28 cellular contexts compared by ENCODE assay signal in genomic region chr5:125228358-125228757, GRCh38.
"Had no signal": no experiment of that assay in that cellular context is flagged by ENCODE, and none has a peak within 500 bp of the region (broad histone marks: within the 10 kb centered on the region; RNA-seq: fewer than 3 reads in every experiment).

No MANE protein-coding gene starts in this region.

- H2AFZ ChIP-seq: neural progenitor cell had no signal

- H3K4me1 ChIP-seq: neural progenitor cell, spleen, testis, transverse colon had no signal

- H3K4me3 ChIP-seq: adrenal gland, body of pancreas, dorsolateral prefrontal cortex, heart left ventricle, neural progenitor cell, spleen, testis, transverse colon had no signal

- ATAC-seq: body of pancreas; heart left ventricle; left colon; naive thymus-derived CD4-positive, alpha-beta T cell; right cardiac atrium; stimulated activated naive CD8-positive, alpha-beta T cell treated with anti-CD3 and anti-CD28 coated beads, Interleukin-15, Interleukin-2, amounts not matched to agents 100 U/mL and 50 U/mL, for 24 hours had no signal

- H3K27ac ChIP-seq: body of pancreas, dorsolateral prefrontal cortex, heart left ventricle, neural progenitor cell, spleen, testis, transverse colon had no signal

- DNase-seq: activated CD4-positive, alpha-beta memory T cell treated with anti-CD3 and anti-CD28 coated beads for 36 hours; activated CD4-positive, alpha-beta T cell treated with anti-CD3 and anti-CD28 coated beads, Interleukin-2, amount 10 ng/mL, durations not matched to agents 24 days and 14 days; activated CD4-positive, CD25-positive, alpha-beta regulatory T cell treated with anti-CD3 and anti-CD28 coated beads, Interleukin-2, amount 50 U/mL, for 72 hours; activated CD8-positive, alpha-beta memory T cell treated with anti-CD3 and anti-CD28 coated beads, Interleukin-2, amount 50 U/mL, for 4 hours; activated effector memory CD4-positive, alpha-beta T cell treated with anti-CD3 and anti-CD28 coated beads, Interleukin-2, amount 50 U/mL, for 16 hours; activated naive CD4-positive, alpha-beta T cell treated with anti-CD3 and anti-CD28 coated beads for 36 hours; activated naive CD8-positive, alpha-beta T cell treated with anti-CD3 and anti-CD28 coated beads for 36 hours; activated T-cell treated with anti-CD3 and anti-CD28 coated beads, Interleukin-2, amount 50 U/mL, for 1 hour; aorta; body of pancreas; dorsolateral prefrontal cortex; effector memory CD4-positive, alpha-beta T cell; heart left ventricle; hypothalamus; immature natural killer cell; kidney; left colon; midbrain; naive thymus-derived CD4-positive, alpha-beta T cell; posterior cingulate gyrus; right cardiac atrium; spleen; stimulated activated naive CD8-positive, alpha-beta T cell treated with anti-CD3 and anti-CD28 coated beads, Interleukin-15, Interleukin-2, amounts not matched to agents 100 U/mL and 50 U/mL, for 24 hours; T-helper 2 cell; testis; transverse colon had no signal

- H3K4me2 ChIP-seq: neural progenitor cell had no signal

- H3K36me3 ChIP-seq: adrenal gland, heart left ventricle, neural progenitor cell, spleen, transverse colon had no signal

- H3K27me3 ChIP-seq: adrenal gland, body of pancreas, dorsolateral prefrontal cortex, heart left ventricle, neural progenitor cell, spleen, testis, transverse colon had no signal

- H3K9ac ChIP-seq: neural progenitor cell had no signal

- H3K9me3 ChIP-seq: adrenal gland, body of pancreas, heart left ventricle, spleen, testis, transverse colon had no signal
